Comparison of ENCODE assay signal across 7 cellular contexts in genomic region chr10:103855852-103856496, GRCh38. TPM values are rescaled to one million over a fixed set of nuclear protein-coding genes. Genes with fewer than 3 reads are reported as not detected.
DNase-seq lines count a peak whose midpoint lies in the region; ATAC-seq and TF ChIP-seq lines count a peak whose summit lies in the region.

No MANE protein-coding gene starts in this region.

- ATAC-seq in left lobe of liver (peak; percentile 70), HG02678 (IDR thresholded peaks at IDR 0.05; ENCODE audit: unreplicated experiment) (no peak)

- DNase-seq in ascending aorta (ENCODE audit: low spot score in 2 of 2) (no peak), left lobe of liver (ENCODE audit: low spot score) (peak; percentile 62), smooth muscle cell (lab: John Stamatoyannopoulos, UW; ENCODE audit: unreplicated experiment) (no peak), cerebellar nuclear complex (lab: John Stamatoyannopoulos, UW) (no peak), OCI-M1 (lab: John Stamatoyannopoulos, UW) (no peak)

- H3K27ac ChIP-seq in HUES6 (ENCODE audit: low read depth, low read length), result no peak overlapping the region
- H3K27ac ChIP-seq in ascending aorta, result peak overlapping the region in 1 of 2 donors; percentile 57
- H3K27ac ChIP-seq in smooth muscle cell (ENCODE audit: low read depth), result peak overlapping the region; percentile 15

- 11% methylated on average over 23 of the region's 31 CpGs for WGBS in smooth muscle cell (ENCODE audit: low lambda C conversion rate)

- peak overlapping the region; percentile 42 for H2AFZ ChIP-seq in smooth muscle cell (ENCODE audit: low read depth)

- H3K9me3 ChIP-seq in HUES6 (ENCODE audit: control insufficient read depth, insufficient read depth, low read depth, low read length) (no peaks in the 10 kb centered on the region), ascending aorta (no peaks in the 10 kb centered on the region), smooth muscle cell (replicated peaks; ENCODE audit: low read depth) (no peaks in the 10 kb centered on the region)

- H3K9ac ChIP-seq in HUES6 (ENCODE audit: low read length) (peak overlapping the region; percentile 45), smooth muscle cell (ENCODE audit: low read depth) (no peak overlapping the region)

- intact Hi-C loops in ascending aorta (cut with DNase I), result loop anchor here (2.0 to 5.0 kb wide), 2 partner anchors 37 to 84 kb away; no protein-coding TSS in a partner anchor

- peaks cover 32% of the 10 kb centered on the region; the same call in 1 of the 2 replicates for H3K27me3 ChIP-seq in HUES6 (ENCODE audit: control insufficient read depth, insufficient read depth, low read length)
- H3K27me3 ChIP-seq in ascending aorta, result no peaks in the 10 kb centered on the region
- H3K27me3 ChIP-seq in smooth muscle cell (ENCODE audit: low read depth), result no peaks in the 10 kb centered on the region

- peaks cover 31% of the 10 kb centered on the region for H4K20me1 ChIP-seq in smooth muscle cell (ENCODE audit: low read depth)

- H3F3A ChIP-seq in smooth muscle cell (ENCODE audit: low read depth), result peaks cover 25% of the 10 kb centered on the region

- H3K79me2 ChIP-seq in smooth muscle cell (ENCODE audit: low read depth), result peaks cover 40% of the 10 kb centered on the region

- peak overlapping the region; percentile 95 for H3K4me2 ChIP-seq in smooth muscle cell

- H3K4me1 ChIP-seq in HUES6 (ENCODE audit: control insufficient read depth, insufficient read depth, low read length) (peaks cover 17% of the 10 kb centered on the region; the same call in 1 of the 2 replicates), ascending aorta (peaks cover 0 to 32% of the 10 kb centered on the region in 2 donors), smooth muscle cell (ENCODE audit: low read depth) (peaks cover 16% of the 10 kb centered on the region)

- H3K4me3 ChIP-seq in HUES6 (ENCODE audit: low read depth, low read length) (peak overlapping the region; percentile 75), ascending aorta (peak overlapping the region; percentile 75 to 78), smooth muscle cell (peak overlapping the region; percentile 75)

- no peak for TF ChIP-seq CTCF in ascending aorta (IDR thresholded peaks at IDR 0.05)
- TF ChIP-seq CTCF in smooth muscle cell (IDR thresholded peaks at IDR 0.05; ENCODE audit: borderline replicate concordance, insufficient read depth, poor library complexity, severe bottlenecking), result no peak

- no peaks in the 10 kb centered on the region for H3K36me3 ChIP-seq in HUES6 (ENCODE audit: control insufficient read depth, insufficient read depth, low read length)
- no peaks in the 10 kb centered on the region for H3K36me3 ChIP-seq in ascending aorta
- no peaks in the 10 kb centered on the region for H3K36me3 ChIP-seq in smooth muscle cell (ENCODE audit: low read depth)

RNA-seq across cellular contexts. Expression of gene SH3PXD2A, which starts 0.6 kb away (rescaled TPM):
- total RNA-seq in ascending aorta (50.0 TPM), left lobe of liver (43.5 TPM), smooth muscle cell (37.6 and 37.9 TPM in 2 replicates)
- 30.1 and 33.4 TPM in 2 replicates for polyA plus RNA-seq in smooth muscle cell
